1 cellular context compared by ENCODE assay signal in the genomic region with DNA sequence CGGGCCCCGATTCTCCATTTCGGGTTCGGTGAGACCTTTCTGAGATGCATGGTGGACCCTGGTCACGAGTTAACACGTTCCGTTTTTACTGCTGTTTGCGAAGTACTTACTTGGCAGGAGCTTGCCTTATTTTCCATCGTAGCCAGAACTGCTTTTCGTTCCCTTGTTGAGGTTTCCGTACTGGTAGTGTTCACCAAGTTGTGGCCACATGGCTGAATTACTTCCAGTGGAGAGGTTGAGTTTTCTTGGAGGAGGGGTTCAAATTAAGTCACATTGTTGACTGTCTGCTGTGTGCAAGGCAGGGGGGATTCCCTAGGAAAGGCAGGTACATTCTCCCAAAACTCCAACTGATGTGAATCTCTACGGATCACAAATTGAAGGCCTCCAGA.
TF ChIP-seq lines count a peak whose summit lies in the region.

No MANE protein-coding gene starts in this region.

TF ChIP-seq in IMR-90, 13 proteins besides CTCF, POLR2A, EP300 and RAD21 (continued from another document):
- TF ChIP-seq, protein P1, sequence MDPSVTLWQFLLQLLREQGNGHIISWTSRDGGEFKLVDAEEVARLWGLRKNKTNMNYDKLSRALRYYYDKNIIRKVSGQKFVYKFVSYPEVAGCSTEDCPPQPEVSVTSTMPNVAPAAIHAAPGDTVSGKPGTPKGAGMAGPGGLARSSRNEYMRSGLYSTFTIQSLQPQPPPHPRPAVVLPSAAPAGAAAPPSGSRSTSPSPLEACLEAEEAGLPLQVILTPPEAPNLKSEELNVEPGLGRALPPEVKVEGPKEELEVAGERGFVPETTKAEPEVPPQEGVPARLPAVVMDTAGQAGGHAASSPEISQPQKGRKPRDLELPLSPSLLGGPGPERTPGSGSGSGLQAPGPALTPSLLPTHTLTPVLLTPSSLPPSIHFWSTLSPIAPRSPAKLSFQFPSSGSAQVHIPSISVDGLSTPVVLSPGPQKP (IDR thresholded peaks at IDR 0.05; ENCODE audit: borderline replicate concordance, low read depth, low read length), result no peak
- TF ChIP-seq, protein P2, sequence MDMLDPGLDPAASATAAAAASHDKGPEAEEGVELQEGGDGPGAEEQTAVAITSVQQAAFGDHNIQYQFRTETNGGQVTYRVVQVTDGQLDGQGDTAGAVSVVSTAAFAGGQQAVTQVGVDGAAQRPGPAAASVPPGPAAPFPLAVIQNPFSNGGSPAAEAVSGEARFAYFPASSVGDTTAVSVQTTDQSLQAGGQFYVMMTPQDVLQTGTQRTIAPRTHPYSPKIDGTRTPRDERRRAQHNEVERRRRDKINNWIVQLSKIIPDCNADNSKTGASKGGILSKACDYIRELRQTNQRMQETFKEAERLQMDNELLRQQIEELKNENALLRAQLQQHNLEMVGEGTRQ (IDR thresholded peaks at IDR 0.05; ENCODE audit: low read depth, low read length), result no peak
- TF ChIP-seq MAFK (IDR thresholded peaks at IDR 0.05; ENCODE audit: low read depth, low read length), result no peak
